1 cellular context compared by ENCODE assay signal in the genomic region with DNA sequence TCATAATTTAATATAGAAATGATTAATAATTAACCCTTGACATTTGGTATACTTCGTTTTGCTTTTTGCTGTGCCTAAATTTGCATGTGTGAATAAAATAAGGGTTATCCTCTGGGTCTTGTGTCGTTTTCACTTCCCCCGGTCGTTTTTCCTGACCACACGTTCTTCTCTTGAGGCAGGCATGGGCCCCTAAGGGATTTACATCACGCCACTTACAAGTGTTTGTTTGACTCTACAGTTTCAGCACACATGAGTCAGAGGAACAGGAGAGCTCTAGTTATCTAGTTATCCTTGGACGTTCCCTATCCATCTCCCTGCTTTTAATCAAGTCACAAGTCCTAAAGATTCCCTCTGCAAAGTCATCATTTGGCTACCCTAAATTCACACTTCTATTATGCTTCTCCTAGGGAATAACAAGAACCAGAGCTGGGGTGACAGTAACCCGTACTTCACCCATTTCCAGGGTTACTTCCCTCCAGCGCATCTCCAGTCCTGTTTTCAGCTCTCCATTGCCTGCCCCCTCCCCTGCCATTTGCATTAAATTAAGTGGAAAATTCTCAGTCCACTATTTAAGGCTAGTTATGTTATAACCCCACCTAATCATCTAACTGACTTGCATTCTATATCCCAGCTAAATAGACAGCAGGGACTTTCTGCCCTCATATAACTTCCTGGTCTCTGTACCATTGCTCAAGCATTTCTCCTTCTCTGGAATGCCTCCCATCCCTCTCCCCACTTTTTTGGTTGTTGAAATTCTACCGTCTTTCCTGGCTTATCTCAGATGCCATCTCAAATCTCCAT.
TF ChIP-seq lines count a peak whose summit lies in the region.

No MANE protein-coding gene starts in this region.

TF ChIP-seq in IMR-90, 13 proteins besides CTCF, POLR2A, EP300 and RAD21 (continued from another document):
- TF ChIP-seq RCOR1 (IDR thresholded peaks at IDR 0.05; ENCODE audit: insufficient replicate concordance, low read length) (no peak), CEBPB (IDR thresholded peaks at IDR 0.05; ENCODE audit: low read depth, low read length) (no peak), ELK1 (IDR thresholded peaks at IDR 0.05; ENCODE audit: borderline replicate concordance, low read depth, low read length) (no peak), SMC3 (IDR thresholded peaks at IDR 0.05; ENCODE audit: low read depth, low read length) (no peak), FOS (IDR thresholded peaks at IDR 0.05; ENCODE audit: low read depth, low read length) (no peak), MAZ (IDR thresholded peaks at IDR 0.05; ENCODE audit: borderline replicate concordance, low read depth, low read length) (no peak)
- TF ChIP-seq, protein P1, sequence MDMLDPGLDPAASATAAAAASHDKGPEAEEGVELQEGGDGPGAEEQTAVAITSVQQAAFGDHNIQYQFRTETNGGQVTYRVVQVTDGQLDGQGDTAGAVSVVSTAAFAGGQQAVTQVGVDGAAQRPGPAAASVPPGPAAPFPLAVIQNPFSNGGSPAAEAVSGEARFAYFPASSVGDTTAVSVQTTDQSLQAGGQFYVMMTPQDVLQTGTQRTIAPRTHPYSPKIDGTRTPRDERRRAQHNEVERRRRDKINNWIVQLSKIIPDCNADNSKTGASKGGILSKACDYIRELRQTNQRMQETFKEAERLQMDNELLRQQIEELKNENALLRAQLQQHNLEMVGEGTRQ (IDR thresholded peaks at IDR 0.05; ENCODE audit: low read depth, low read length): no peak
